14 cellular contexts compared by ENCODE assay signal in genomic region chr2:101063352-101063751, GRCh38.
DNase-seq lines count a peak whose midpoint lies in the region; ATAC-seq, FAIRE-seq and TF ChIP-seq lines count a peak whose summit lies in the region.
"Had no signal": no experiment of that assay in that cellular context is flagged by ENCODE, and none has a peak within 500 bp of the region (broad histone marks: within the 10 kb centered on the region; RNA-seq: fewer than 3 reads in every experiment).

No MANE protein-coding gene starts in this region.

- TF ChIP-seq CTCF in mammary epithelial cell (conservative IDR thresholded peaks at IDR 0.05 in 1 of 2, IDR thresholded peaks at IDR 0.05 in 1 of 2; ENCODE audit: extremely low read depth in 1 of 2, insufficient read depth in 1 of 2, low read depth in 1 of 2, low read length in 2 of 2) (no peak), right atrium auricular region (IDR thresholded peaks at IDR 0.05) (no peak), smooth muscle cell (IDR thresholded peaks at IDR 0.05; ENCODE audit: borderline replicate concordance, insufficient read depth, poor library complexity, severe bottlenecking) (no peak)

- peaks cover 32% of the 10 kb centered on the region for H3K4me1 ChIP-seq in mammary epithelial cell (ENCODE audit: insufficient read depth, low read length)
- H3K4me1 ChIP-seq in right atrium auricular region: peaks cover 0 to 32% of the 10 kb centered on the region in 2 donors
- peaks cover 3% of the 10 kb centered on the region for H3K4me1 ChIP-seq in smooth muscle cell (ENCODE audit: low read depth)

- 11% methylated on average over 2 of the region's 2 CpGs for WGBS in mammary epithelial cell (ENCODE audit: low coverage, missing lambda C conversion rate)
- 53% methylated on average over 2 of the region's 2 CpGs for WGBS in smooth muscle cell (ENCODE audit: low lambda C conversion rate)

- dilution Hi-C loops in mammary epithelial cell (cut with HindIII; ENCODE audit: low sequenced_read_pairs): loop anchor here (10.0 kb wide), 1 partner anchor 49 kb away; no protein-coding TSS in a partner anchor

- peak overlapping the region; percentile 66 for H3K4me2 ChIP-seq in mammary epithelial cell (ENCODE audit: insufficient read depth, low read depth, low read length)
- H3K4me2 ChIP-seq in smooth muscle cell: peak overlapping the region; percentile 12

- in situ Hi-C loops in mammary epithelial cell (cut with MboI; ENCODE audit: low sequenced_read_pairs in 2 of 2): no loop called here

- ATAC-seq in esophagus mucosa: no peak
- ATAC-seq: activated CD8-positive, alpha-beta memory T cell treated with anti-CD3 and anti-CD28 coated beads, Interleukin-2, amount 10 ng/mL, durations not matched to agents 7 days and 5 days; lower lobe of right lung had no signal

- CTCF ChIA-PET in mammary epithelial cell (lab: Charles Lee; ENCODE audit: low non-redundant PET): no interaction called here

- H2AFZ ChIP-seq in mammary epithelial cell (ENCODE audit: low read depth, low read length) (no peak overlapping the region), smooth muscle cell (ENCODE audit: low read depth) (no peak overlapping the region)

- H3K79me2 ChIP-seq in mammary epithelial cell (ENCODE audit: insufficient read depth, low read length): peaks cover 36% of the 10 kb centered on the region
- no peaks in the 10 kb centered on the region for H3K79me2 ChIP-seq in smooth muscle cell (ENCODE audit: low read depth)

- H4K20me1 ChIP-seq in mammary epithelial cell (ENCODE audit: insufficient read depth, low read length) (no peaks in the 10 kb centered on the region), smooth muscle cell (ENCODE audit: low read depth) (no peaks in the 10 kb centered on the region)

- H3K27me3 ChIP-seq in mammary epithelial cell (ENCODE audit: insufficient read depth, low read length): no peaks in the 10 kb centered on the region
- no peaks in the 10 kb centered on the region for H3K27me3 ChIP-seq in right atrium auricular region
- no peaks in the 10 kb centered on the region for H3K27me3 ChIP-seq in smooth muscle cell (ENCODE audit: low read depth)

- DNase-seq in HCEC 1CT (peak; percentile 13), mammary epithelial cell (peak; percentile 78), right atrium auricular region (ENCODE audit: low spot score) (no peak), smooth muscle cell (lab: John Stamatoyannopoulos, UW; ENCODE audit: unreplicated experiment) (no peak), NCI-H510A (lab: John Stamatoyannopoulos, UW) (no peak), GM19239 (ENCODE audit: insufficient read length, low spot score) (no peak)
- DNase-seq in activated CD8-positive, alpha-beta memory T cell treated with anti-CD3 and anti-CD28 coated beads, Interleukin-2, amount 50 U/mL, for 4 hours: no peak
- DNase-seq: activated CD8-positive, alpha-beta memory T cell treated with anti-CD3 and anti-CD28 coated beads, Interleukin-2, amount 10 ng/mL, durations not matched to agents 7 days and 5 days; IMR-90; lower lobe of right lung; NCI-H2029 treated with DMSO at 0.1 percent for 48 hours; OCI-M1; retina had no signal

- H3K9ac ChIP-seq in mammary epithelial cell (ENCODE audit: insufficient read depth, low read length) (no peak overlapping the region), smooth muscle cell (ENCODE audit: low read depth) (no peak overlapping the region)

- intact Hi-C loops in mammary epithelial cell (cut with micrococcal nuclease): loop anchor here (5.0 kb wide), 1 partner anchor 49 kb away; no protein-coding TSS in a partner anchor

- no peak overlapping the region for H3K4me3 ChIP-seq in mammary epithelial cell (replicated peaks in 1 of 3; ENCODE audit: insufficient read depth in 1 of 3, low read depth in 2 of 3, low read length in 3 of 3)
- no peak overlapping the region for H3K4me3 ChIP-seq in right atrium auricular region
- no peak overlapping the region for H3K4me3 ChIP-seq in smooth muscle cell
- H3K4me3 ChIP-seq: lower lobe of right lung had no signal

- no peaks in the 10 kb centered on the region for H3F3A ChIP-seq in smooth muscle cell (ENCODE audit: low read depth)

- H3K27ac ChIP-seq in mammary epithelial cell (ENCODE audit: insufficient read depth, low read depth, low read length) (peak overlapping the region; percentile 99), right atrium auricular region (peak overlapping the region; percentile 41 to 51), smooth muscle cell (ENCODE audit: low read depth) (peak overlapping the region; percentile 63)
- H3K27ac ChIP-seq: lower lobe of right lung had no signal

- H3K36me3 ChIP-seq in mammary epithelial cell (ENCODE audit: insufficient read depth, low read length): peaks cover 3% of the 10 kb centered on the region
- H3K36me3 ChIP-seq in right atrium auricular region: no peaks in the 10 kb centered on the region
- no peaks in the 10 kb centered on the region for H3K36me3 ChIP-seq in smooth muscle cell (ENCODE audit: low read depth)

- no TSS peak for BruUV-seq in mammary epithelial cell (replicated peaks; lab: Mats Ljungman, UMichigan)

- H3K9me3 ChIP-seq in mammary epithelial cell (replicated peaks; ENCODE audit: insufficient read depth, low read length) (no peaks in the 10 kb centered on the region), right atrium auricular region (no peaks in the 10 kb centered on the region), smooth muscle cell (replicated peaks; ENCODE audit: low read depth) (no peaks in the 10 kb centered on the region)
- H3K9me3 ChIP-seq: lower lobe of right lung had no signal

- no peak for FAIRE-seq in GM19239 (lab: Jason Lieb, UNC)

Comparison
In these comparisons a context has a peak if more than half of its experiments do, and no peak if none do; other contexts are left out.
1. DNase-seq: peak in HCEC 1CT (single experiment) and mammary epithelial cell (single experiment); none in right atrium auricular region (single experiment), smooth muscle cell (single experiment), NCI-H510A (single experiment), activated CD8-positive, alpha-beta memory T cell treated with anti-CD3 and anti-CD28 coated beads, Interleukin-2, amount 50 U/mL, for 4 hours (single experiment) and GM19239 (single experiment).
2. H3K27ac ChIP-seq: peak in every context shown above with its lines; median percentile 99 in mammary epithelial cell; 63 in smooth muscle cell; 46 in right atrium auricular region.